Comparison of ENCODE assay signal across 8 cellular contexts in genomic region chr19:39941615-39942507, GRCh38. TPM values are rescaled to one million over a fixed set of nuclear protein-coding genes. Genes with fewer than 3 reads are reported as not detected.
DNase-seq lines count a peak whose midpoint lies in the region; ATAC-seq, FAIRE-seq and TF ChIP-seq lines count a peak whose summit lies in the region.

No MANE protein-coding gene starts in this region.

- peak overlapping the region; percentile 81 for H3K27ac Mint-ChIP-seq in activated CD4-positive, alpha-beta T cell treated with anti-CD3 and anti-CD28 coated beads, Interleukin-2, amount 10 ng/mL, durations not matched to agents 24 days and 14 days

- H3K4me3 ChIP-seq in fibroblast of pulmonary artery (replicated peaks; ENCODE audit: low read depth, low read length) = no peak overlapping the region

- peaks cover 54% of the 10 kb centered on the region for H3K4me1 Mint-ChIP-seq in activated CD4-positive, alpha-beta T cell treated with anti-CD3 and anti-CD28 coated beads, Interleukin-2, amount 10 ng/mL, durations not matched to agents 24 days and 14 days

- TF ChIP-seq CTCF in fibroblast of pulmonary artery (IDR thresholded peaks at IDR 0.05; ENCODE audit: low read length, missing control alignments) = no peak

- no peak for FAIRE-seq in frontal cortex (lab: Jason Lieb, UNC)

- H3K27me3 Mint-ChIP-seq in activated CD4-positive, alpha-beta T cell treated with anti-CD3 and anti-CD28 coated beads, Interleukin-2, amount 10 ng/mL, durations not matched to agents 24 days and 14 days = peaks cover 2% of the 10 kb centered on the region

- H3K36me3 Mint-ChIP-seq in activated CD4-positive, alpha-beta T cell treated with anti-CD3 and anti-CD28 coated beads, Interleukin-2, amount 10 ng/mL, durations not matched to agents 24 days and 14 days (ENCODE audit: low read depth) = peaks cover 23% of the 10 kb centered on the region

- intact Hi-C loops in activated CD4-positive, alpha-beta T cell treated with anti-CD3 and anti-CD28 coated beads, Interleukin-2, amount 10 ng/mL, durations not matched to agents 24 days and 14 days (cut with micrococcal nuclease) = no loop called here

- H3K4me3 Mint-ChIP-seq in activated CD4-positive, alpha-beta T cell treated with anti-CD3 and anti-CD28 coated beads, Interleukin-2, amount 10 ng/mL, durations not matched to agents 24 days and 14 days = peak overlapping the region; percentile 68

- DNase-seq in NK-92 treated with Interleukin-12 subunit alpha and Interleukin-12 subunit beta, amount 100 ng/mL, for 24 hours (lab: John Stamatoyannopoulos, UW) = peak; percentile 61
- DNase-seq in NK-92 (lab: John Stamatoyannopoulos, UW; ENCODE audit: unreplicated experiment) (no peak), fibroblast of pulmonary artery (ENCODE audit: low read depth) (peak; percentile 42), frontal cortex (ENCODE audit: low spot score in 2 of 2) (no peak), RKO (ENCODE audit: low spot score) (no peak)
- peak; percentile 87 for DNase-seq in activated CD4-positive, alpha-beta T cell treated with anti-CD3 and anti-CD28 coated beads, Interleukin-2, amount 10 ng/mL, durations not matched to agents 24 days and 14 days
- peak in 2 of 3 donors; percentile 13 to 14 for DNase-seq in stimulated activated CD4-positive, alpha-beta T cell treated with anti-CD3 and anti-CD28 coated beads, TNF-alpha, amount 100 ng/mL, for 1 hour (ENCODE audit: low read depth in 3 of 3, low spot score in 1 of 3)

- peaks cover 13% of the 10 kb centered on the region for H3K9me3 Mint-ChIP-seq in activated CD4-positive, alpha-beta T cell treated with anti-CD3 and anti-CD28 coated beads, Interleukin-2, amount 10 ng/mL, durations not matched to agents 24 days and 14 days

- peak; percentile 47 for ATAC-seq in HG03442 (IDR thresholded peaks at IDR 0.05; ENCODE audit: unreplicated experiment)

RNA-seq across cellular contexts. Expression of gene FCGBP, which starts 7.4 kb away (rescaled TPM):
- total RNA-seq in activated CD4-positive, alpha-beta T cell treated with anti-CD3 and anti-CD28 coated beads, Interleukin-2, amount 10 ng/mL, durations not matched to agents 24 days and 14 days = 3.3 and 4.7 TPM in 2 replicates
- 0.82 TPM for total RNA-seq in frontal cortex

RNA-seq across cellular contexts. Expression of gene PSMC4, which starts 29.1 kb away (rescaled TPM):
- 192 and 193 TPM in 2 replicates for total RNA-seq in activated CD4-positive, alpha-beta T cell treated with anti-CD3 and anti-CD28 coated beads, Interleukin-2, amount 10 ng/mL, durations not matched to agents 24 days and 14 days
- total RNA-seq in frontal cortex = 99.9 TPM

RNA-seq across cellular contexts. Expression of gene ZNF546, which starts 55.0 kb away (rescaled TPM):
- 4.4 and 6.7 TPM in 2 replicates for total RNA-seq in activated CD4-positive, alpha-beta T cell treated with anti-CD3 and anti-CD28 coated beads, Interleukin-2, amount 10 ng/mL, durations not matched to agents 24 days and 14 days
- total RNA-seq in frontal cortex = 15.9 TPM

Comparison
In these comparisons a context has a peak if more than half of its experiments do, and no peak if none do; other contexts are left out.
1. DNase-seq: peak in NK-92 treated with Interleukin-12 subunit alpha and Interleukin-12 subunit beta, amount 100 ng/mL, for 24 hours (single experiment), activated CD4-positive, alpha-beta T cell treated with anti-CD3 and anti-CD28 coated beads, Interleukin-2, amount 10 ng/mL, durations not matched to agents 24 days and 14 days (single experiment), fibroblast of pulmonary artery (single experiment) and stimulated activated CD4-positive, alpha-beta T cell treated with anti-CD3 and anti-CD28 coated beads, TNF-alpha, amount 100 ng/mL, for 1 hour (2 of 3); none in NK-92 (single experiment), frontal cortex (0 of 2) and RKO (single experiment).